5 cellular contexts compared by ENCODE assay signal in genomic region chr13:85254641-85255040, GRCh38.
"Had no signal": no experiment of that assay in that cellular context is flagged by ENCODE, and none has a peak within 500 bp of the region (broad histone marks: within the 10 kb centered on the region; RNA-seq: fewer than 3 reads in every experiment).

No MANE protein-coding gene starts in this region.

- H3K27ac Mint-ChIP-seq: GM23338, H9, IgD-negative memory B cell had no signal

- H3K4me3 ChIP-seq: GM23338 had no signal

- ATAC-seq: GM23338, HepG2 had no signal

- DNase-seq: H9, HCEC 1CT had no signal

- H3K36me3 Mint-ChIP-seq: IgD-negative memory B cell had no signal

- H3K27me3 Mint-ChIP-seq: IgD-negative memory B cell had no signal

- H2AFZ ChIP-seq: GM23338 had no signal

- H3K4me1 Mint-ChIP-seq: GM23338, H9 had no signal

- H3K4me3 Mint-ChIP-seq: GM23338, H9, IgD-negative memory B cell had no signal

- H3K4me2 ChIP-seq: GM23338 had no signal
